Comparison of ENCODE assay signal across 29 cellular contexts in the genomic region with DNA sequence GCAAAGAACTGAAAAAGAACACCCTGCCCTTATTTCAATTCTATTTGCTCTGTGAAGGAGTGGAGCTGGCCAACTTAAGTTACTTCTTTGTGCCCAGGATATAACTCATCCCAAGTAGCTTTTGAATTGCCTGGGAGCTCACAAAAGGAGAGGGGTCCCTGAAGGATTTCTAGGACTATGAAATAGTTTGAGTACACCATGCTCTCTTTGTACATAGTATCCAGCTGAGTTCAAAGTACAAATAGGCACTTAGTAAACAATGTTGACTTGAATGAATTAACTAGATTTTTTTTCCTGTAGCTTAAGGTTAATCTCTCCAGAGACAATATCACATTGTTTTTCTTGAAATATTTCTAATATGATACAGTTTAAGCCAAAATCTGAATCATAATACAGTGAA. TPM values are rescaled to one million over a fixed set of nuclear protein-coding genes. Genes with fewer than 3 reads are reported as not detected.
DNase-seq lines count a peak whose midpoint lies in the region; ATAC-seq, FAIRE-seq and TF ChIP-seq lines count a peak whose summit lies in the region.
"Had no signal": no experiment of that assay in that cellular context is flagged by ENCODE, and none has a peak within 500 bp of the region (broad histone marks: within the 10 kb centered on the region; RNA-seq: fewer than 3 reads in every experiment).

No MANE protein-coding gene starts in this region.

- no peaks in the 10 kb centered on the region for H3K27me3 ChIP-seq in left lung
- H3K27me3 ChIP-seq: BLaER1, breast epithelium, neutrophil, SJSA1, thyroid gland had no signal

- TF ChIP-seq CTCF in VCaP (conservative IDR thresholded peaks at IDR 0.05): no peak
- TF ChIP-seq CTCF in left lung (IDR thresholded peaks at IDR 0.05): no peak
- no peak for TF ChIP-seq CTCF in D721Med (IDR thresholded peaks at IDR 0.05; ENCODE audit: insufficient read depth, missing control alignments)

- intact Hi-C loops in left lung (cut with DNase I): no loop called here

- H3K9me3 ChIP-seq in left lung: no peaks in the 10 kb centered on the region
- H3K9me3 ChIP-seq: BLaER1, breast epithelium, Caco-2, neutrophil, SJSA1, thyroid gland had no signal

- no peak overlapping the region for H3K4me3 ChIP-seq in left lung
- H3K4me3 ChIP-seq: BLaER1, breast epithelium, SJSA1, thyroid gland had no signal

- H3K27ac ChIP-seq in VCaP (peak overlapping the region; percentile 48), left lung (no peak overlapping the region)
- H3K27ac ChIP-seq: BLaER1, breast epithelium, neutrophil, SJSA1, thyroid gland had no signal

- peaks cover 0 to 3% of the 10 kb centered on the region in 2 donors for H3K4me1 ChIP-seq in left lung
- H3K4me1 ChIP-seq: BLaER1, breast epithelium had no signal

- no peaks in the 10 kb centered on the region for H3K36me3 ChIP-seq in left lung
- H3K36me3 ChIP-seq: BLaER1, breast epithelium, neutrophil, SJSA1, thyroid gland had no signal

- ATAC-seq in left lung: peak; percentile 39
- ATAC-seq: activated CD4-positive, CD25-positive, alpha-beta regulatory T cell treated with anti-CD3 and anti-CD28 coated beads, Interleukin-2, amount 50 U/mL, for 24 hours; activated T-helper 17 cell treated with anti-CD3 and anti-CD28 coated beads, Interleukin-2, amount 50 U/mL, for 72 hours; HCT116; stimulated activated naive CD8-positive, alpha-beta T cell treated with anti-CD3 and anti-CD28 coated beads, Interleukin-15, amount 100 ng/mL, for 72 hours had no signal

- DNase-seq in DMS53 treated with DMSO at 0.1 percent for 48 hours (lab: John Stamatoyannopoulos, UW; ENCODE audit: unreplicated experiment): peak; percentile 59
- no peak for DNase-seq in left lung
- peak; percentile 24 for DNase-seq in pons (ENCODE audit: low spot score)
- DNase-seq in NCI-H146 (lab: John Stamatoyannopoulos, UW): no peak
- DNase-seq in D721Med (ENCODE audit: insufficient read length, low spot score): no peak
- no peak for DNase-seq in NAMALWA (ENCODE audit: low spot score)
- DNase-seq: activated CD4-positive, alpha-beta memory T cell treated with anti-CD3 and anti-CD28 coated beads, Interleukin-2, amount 10 ng/mL, durations not matched to agents 7 days and 5 days; activated naive CD4-positive, alpha-beta T cell treated with anti-CD3 and anti-CD28 coated beads, Interleukin-2, amount 50 U/mL, for 16 hours; amniotic stem cell; Caco-2; DND-41; effector CD8-positive, alpha-beta T cell; head of caudate nucleus; NCI-H1105 treated with DMSO at 0.1 percent for 48 hours; NCI-H2029; NCI-H2227 treated with DMSO at 0.1 percent for 48 hours; stimulated activated CD8-positive, alpha-beta memory T cell treated with anti-CD3 and anti-CD28 coated beads, Interleukin-4, amount 100 ng/mL, for 48 hours; stimulated activated naive CD8-positive, alpha-beta T cell treated with anti-CD3 and anti-CD28 coated beads, Interleukin-15, amount 100 ng/mL, for 72 hours; T-helper 1 cell; thyroid gland had no signal

- FAIRE-seq in D721Med (lab: Jason Lieb, UNC): no peak
- FAIRE-seq: GM19239 had no signal

RNA-seq across cellular contexts. Expression of gene ZC3H15, which starts 47.7 kb away (rescaled TPM):
- total RNA-seq in left lung: 10 to 100 TPM; 43.4 to 51.4 TPM

RNA-seq across cellular contexts. Expression of gene ITGAV, which starts 56.1 kb away (rescaled TPM):
- total RNA-seq in left lung: 100 to 1,000 TPM in 1 of 2 donors, 10 to 100 TPM in 1; 90.0 to 175 TPM

Comparison
In these comparisons a context has a peak if more than half of its experiments do, and no peak if none do; other contexts are left out.
1. DNase-seq: peak in DMS53 treated with DMSO at 0.1 percent for 48 hours (single experiment) and pons (single experiment); none in left lung (0 of 2), NCI-H146 (single experiment), D721Med (single experiment) and NAMALWA (single experiment).